Comparison of ENCODE assay signal across 11 cellular contexts in genomic region chr18:63186934-63187574, GRCh38.
DNase-seq lines count a peak whose midpoint lies in the region; FAIRE-seq and TF ChIP-seq lines count a peak whose summit lies in the region.
"Had no signal": no experiment of that assay in that cellular context is flagged by ENCODE, and none has a peak within 500 bp of the region (broad histone marks: within the 10 kb centered on the region; RNA-seq: fewer than 3 reads in every experiment).

No MANE protein-coding gene starts in this region.

- no peaks in the 10 kb centered on the region for H3K9me3 Mint-ChIP-seq in activated CD4-positive, alpha-beta memory T cell treated with anti-CD3 and anti-CD28 coated beads for 36 hours
- H3K9me3 Mint-ChIP-seq in activated CD4-positive, alpha-beta memory T cell treated with anti-CD3 and anti-CD28 coated beads, Interleukin-2, amount 10 ng/mL, durations not matched to agents 7 days and 5 days: no peaks in the 10 kb centered on the region
- H3K9me3 Mint-ChIP-seq: immature natural killer cell had no signal

- no peak overlapping the region for H3K9ac ChIP-seq in OCI-LY1 (ENCODE audit: low read length)
- H3K9ac ChIP-seq: GM23248 had no signal

- H4K20me1 ChIP-seq in OCI-LY1 (ENCODE audit: insufficient read depth, low read length): no peaks in the 10 kb centered on the region

- H3K27ac Mint-ChIP-seq in activated CD4-positive, alpha-beta memory T cell treated with anti-CD3 and anti-CD28 coated beads for 36 hours: peak overlapping the region; percentile 61
- H3K27ac Mint-ChIP-seq in activated CD4-positive, alpha-beta memory T cell treated with anti-CD3 and anti-CD28 coated beads, Interleukin-2, amount 10 ng/mL, durations not matched to agents 7 days and 5 days: no peak overlapping the region

- no peak for TF ChIP-seq EP300 in stomach (IDR thresholded peaks at IDR 0.05)

- POLR2A ChIA-PET in activated CD4-positive, alpha-beta memory T cell treated with anti-CD3 and anti-CD28 coated beads for 36 hours (lab: Charles Lee): interaction anchor here (0.9 to 1.3 kb wide), 3 partner anchors 10 to 25 kb away, joined by 3 to 6 read pairs (median 6); no protein-coding TSS in a partner anchor
- POLR2A ChIA-PET in activated CD4-positive, alpha-beta memory T cell treated with anti-CD3 and anti-CD28 coated beads, Interleukin-2, amount 10 ng/mL, durations not matched to agents 7 days and 5 days (lab: Charles Lee): interaction anchor here (0.7 to 1.8 kb wide), 6 partner anchors 8 to 125 kb away, joined by 3 to 7 read pairs (median 4); no protein-coding TSS in a partner anchor

- H3K4me3 ChIP-seq in OCI-LY1 (ENCODE audit: low read depth, low read length, poor library complexity, severe bottlenecking): no peak overlapping the region
- no peak overlapping the region for H3K4me3 ChIP-seq in stomach
- H3K4me3 ChIP-seq: GM23248 had no signal

- CTCF ChIA-PET in activated CD4-positive, alpha-beta memory T cell treated with anti-CD3 and anti-CD28 coated beads for 36 hours (lab: Charles Lee): interaction anchor here (0.8 to 1.5 kb wide), 4 partner anchors 9 to 153 kb away, joined by 3 to 11 read pairs (median 4); no protein-coding TSS in a partner anchor
- CTCF ChIA-PET in activated CD4-positive, alpha-beta memory T cell treated with anti-CD3 and anti-CD28 coated beads, Interleukin-2, amount 10 ng/mL, durations not matched to agents 7 days and 5 days (lab: Charles Lee): interaction anchor here (1.7 to 2.8 kb wide), 2 partner anchors 10 to 132 kb away, joined by 3 to 10 read pairs; partner anchors contain the start of gene BCL2

- no peak overlapping the region for H3K4me2 ChIP-seq in OCI-LY1 (ENCODE audit: low read length)

- H3K9me3 ChIP-seq in OCI-LY1 (ENCODE audit: low read length) (no peaks in the 10 kb centered on the region), stomach (no peaks in the 10 kb centered on the region)

- intact Hi-C loops in activated CD4-positive, alpha-beta memory T cell treated with anti-CD3 and anti-CD28 coated beads for 36 hours (cut with micrococcal nuclease): loop anchor here (2.0 kb wide), 1 partner anchor 14 kb away; no protein-coding TSS in a partner anchor
- intact Hi-C loops in stomach (cut with DNase I; ENCODE audit: low total_unique reads): no loop called here

- no peaks in the 10 kb centered on the region for H3K27me3 ChIP-seq in OCI-LY1 (ENCODE audit: insufficient read depth, low read length)
- no peaks in the 10 kb centered on the region for H3K27me3 ChIP-seq in stomach

- H3K4me1 ChIP-seq in OCI-LY1 (ENCODE audit: insufficient read depth, low read length, severe bottlenecking): peaks cover 83% of the 10 kb centered on the region
- H3K4me1 ChIP-seq in stomach: peaks cover 12 to 56% (median 22%) of the 10 kb centered on the region in 4 donors

- FAIRE-seq in HTR-8/SVneo (lab: Jason Lieb, UNC): no peak

- H3K27me3 Mint-ChIP-seq in activated CD4-positive, alpha-beta memory T cell treated with anti-CD3 and anti-CD28 coated beads for 36 hours: no peaks in the 10 kb centered on the region
- H3K27me3 Mint-ChIP-seq in activated CD4-positive, alpha-beta memory T cell treated with anti-CD3 and anti-CD28 coated beads, Interleukin-2, amount 10 ng/mL, durations not matched to agents 7 days and 5 days: no peaks in the 10 kb centered on the region

- no peak for DNase-seq in activated CD4-positive, alpha-beta memory T cell treated with anti-CD3 and anti-CD28 coated beads for 36 hours
- DNase-seq in activated CD4-positive, alpha-beta memory T cell treated with anti-CD3 and anti-CD28 coated beads, Interleukin-2, amount 10 ng/mL, durations not matched to agents 7 days and 5 days: no peak
- no peak for DNase-seq in epithelial cell of prostate (ENCODE audit: low read depth, low spot score)
- no peak for DNase-seq in stomach
- DNase-seq in NCI-H526 treated with DMSO at 0.1 percent for 48 hours (lab: John Stamatoyannopoulos, UW): no peak
- DNase-seq in HTR-8/SVneo (ENCODE audit: insufficient read length, low spot score): no peak
- no peak for DNase-seq in NCI-H345 (lab: John Stamatoyannopoulos, UW)
- DNase-seq: GDM1, GM23248, immature natural killer cell had no signal

- H3K4me1 Mint-ChIP-seq in activated CD4-positive, alpha-beta memory T cell treated with anti-CD3 and anti-CD28 coated beads for 36 hours (ENCODE audit: low read depth): peaks cover 85% of the 10 kb centered on the region
- peaks cover 71% of the 10 kb centered on the region for H3K4me1 Mint-ChIP-seq in activated CD4-positive, alpha-beta memory T cell treated with anti-CD3 and anti-CD28 coated beads, Interleukin-2, amount 10 ng/mL, durations not matched to agents 7 days and 5 days

- H3F3A ChIP-seq in OCI-LY1 (ENCODE audit: insufficient read depth, low read length): no peaks in the 10 kb centered on the region

- 29 to 58% (median 41%) methylated on average over 3 of the region's 3 CpGs for WGBS in stomach, 5 donors

- H3K36me3 Mint-ChIP-seq in activated CD4-positive, alpha-beta memory T cell treated with anti-CD3 and anti-CD28 coated beads for 36 hours: peaks cover 8% of the 10 kb centered on the region
- H3K36me3 Mint-ChIP-seq in activated CD4-positive, alpha-beta memory T cell treated with anti-CD3 and anti-CD28 coated beads, Interleukin-2, amount 10 ng/mL, durations not matched to agents 7 days and 5 days (ENCODE audit: low read depth): peaks cover 47% of the 10 kb centered on the region

- no peaks in the 10 kb centered on the region for H3K9me2 ChIP-seq in OCI-LY1 (ENCODE audit: low read depth, low read length)

- no peak overlapping the region for H3K4me3 Mint-ChIP-seq in activated CD4-positive, alpha-beta memory T cell treated with anti-CD3 and anti-CD28 coated beads for 36 hours
- H3K4me3 Mint-ChIP-seq in activated CD4-positive, alpha-beta memory T cell treated with anti-CD3 and anti-CD28 coated beads, Interleukin-2, amount 10 ng/mL, durations not matched to agents 7 days and 5 days: no peak overlapping the region
- H3K4me3 Mint-ChIP-seq: immature natural killer cell had no signal

- peaks cover 71% of the 10 kb centered on the region for H3K36me3 ChIP-seq in OCI-LY1 (ENCODE audit: insufficient read depth, low read length)
- H3K36me3 ChIP-seq in stomach: no peaks in the 10 kb centered on the region

- TF ChIP-seq CTCF in OCI-LY1 (IDR thresholded peaks at IDR 0.05; ENCODE audit: low read length): no peak
- TF ChIP-seq CTCF in stomach (IDR thresholded peaks at IDR 0.05): no peak

- H3K27ac ChIP-seq in OCI-LY1 (ENCODE audit: low read depth, low read length, poor library complexity, severe bottlenecking) (peak overlapping the region; percentile 30), epithelial cell of prostate (peak overlapping the region; percentile 71), stomach (peak overlapping the region in 3 of 5 donors; percentile 4 to 15 (median 9))
- H3K27ac ChIP-seq: GM23248 had no signal

- H2AFZ ChIP-seq in OCI-LY1 (ENCODE audit: low read length): no peak overlapping the region
- H2AFZ ChIP-seq: GM23248 had no signal

- no peak for TF ChIP-seq POLR2A in stomach (IDR thresholded peaks at IDR 0.05)

- peaks cover 81% of the 10 kb centered on the region for H3K79me2 ChIP-seq in OCI-LY1 (ENCODE audit: insufficient read depth, low read length)

Comparison
In these comparisons a context has a peak if more than half of its experiments do, and no peak if none do; other contexts are left out.
1. H3K27ac ChIP-seq: peak in every context shown above with its lines; median percentile 71 in epithelial cell of prostate; 30 in OCI-LY1; 9 in stomach.